Comparison of ENCODE assay signal across 10 cellular contexts in genomic region chrX:154375156-154375504, GRCh38. TPM values are rescaled to one million over a fixed set of nuclear protein-coding genes. Genes with fewer than 3 reads are reported as not detected.
DNase-seq lines count a peak whose midpoint lies in the region; ATAC-seq and TF ChIP-seq lines count a peak whose summit lies in the region.
"Had no signal": no experiment of that assay in that cellular context is flagged by ENCODE, and none has a peak within 500 bp of the region (broad histone marks: within the 10 kb centered on the region; RNA-seq: fewer than 3 reads in every experiment).

No MANE protein-coding gene starts in this region.

- peak overlapping the region; percentile 76 for H2BK5ac ChIP-seq in trophoblast cell (ENCODE audit: low read depth, low read length, poor library complexity)

- H3K4me1 ChIP-seq in CD8-positive, alpha-beta T cell (ENCODE audit: insufficient read depth, low read length): peaks cover 42% of the 10 kb centered on the region
- peaks cover 8% of the 10 kb centered on the region; the same call in 1 of the 2 replicates for H3K4me1 ChIP-seq in MM.1S (ENCODE audit: low read length)
- H3K4me1 ChIP-seq in trophoblast cell (ENCODE audit: control insufficient read depth in 1 of 2, insufficient read depth in 2 of 2, low read length in 2 of 2): peaks cover 14 to 28% of the 10 kb centered on the region in 2 experiments

- no peaks in the 10 kb centered on the region for H4K20me1 ChIP-seq in MM.1S (ENCODE audit: insufficient read depth, low read length)

- H3K36me3 ChIP-seq in CD8-positive, alpha-beta T cell (ENCODE audit: insufficient read depth, low read length): no peaks in the 10 kb centered on the region
- no peaks in the 10 kb centered on the region for H3K36me3 ChIP-seq in MM.1S (replicated peaks; ENCODE audit: insufficient read depth, low read length)
- peaks cover under 1 to 10% of the 10 kb centered on the region in 2 experiments for H3K36me3 ChIP-seq in trophoblast cell (ENCODE audit: control insufficient read depth in 1 of 2, insufficient read depth in 2 of 2, low read length in 2 of 2)

- H3K14ac ChIP-seq in trophoblast cell (ENCODE audit: low read length): peak overlapping the region; percentile 81

- DNase-seq in CD8-positive, alpha-beta T cell: no peak
- no peak for DNase-seq in MM.1S
- no peak for DNase-seq in chondrocyte (ENCODE audit: low spot score)
- no peak for DNase-seq in trophoblast cell
- DNase-seq in COR-L47 (lab: John Stamatoyannopoulos, UW): no peak
- no peak for DNase-seq in NOMO-1 (lab: John Stamatoyannopoulos, UW; ENCODE audit: unreplicated experiment in 2 of 2)
- DNase-seq in DMS79 (lab: John Stamatoyannopoulos, UW): no peak
- DNase-seq: activated CD4-positive, CD25-positive, alpha-beta regulatory T cell; NCI-H1105 had no signal

- H3F3A ChIP-seq in MM.1S (ENCODE audit: insufficient read depth, low read length): peaks cover 4% of the 10 kb centered on the region; the same call in 1 of the 2 replicates

- H3K27me3 ChIP-seq in CD8-positive, alpha-beta T cell (ENCODE audit: insufficient read depth, low read length): no peaks in the 10 kb centered on the region
- no peaks in the 10 kb centered on the region for H3K27me3 ChIP-seq in MM.1S (replicated peaks; ENCODE audit: insufficient read depth, low read length)
- H3K27me3 ChIP-seq in trophoblast cell (ENCODE audit: insufficient read depth, low read length): no peaks in the 10 kb centered on the region

- CTCF ChIA-PET in CD8-positive, alpha-beta T cell (lab: Charles Lee): interaction anchor here (1.6 to 2.5 kb wide), 2 partner anchors 9 to 67 kb away, joined by 4 to 6 read pairs; no protein-coding TSS in a partner anchor

- peak overlapping the region; percentile 41 for H3K27ac Mint-ChIP-seq in CD8-positive, alpha-beta T cell
- H3K27ac Mint-ChIP-seq in chondrocyte (ENCODE audit: unreplicated experiment): peak overlapping the region; percentile 69

- no peak for ATAC-seq in CD8-positive, alpha-beta T cell
- ATAC-seq in HG03097 (IDR thresholded peaks at IDR 0.05; ENCODE audit: low FRiP score, unreplicated experiment): no peak

- no peak for TF ChIP-seq CTCF in CD8-positive, alpha-beta T cell (IDR thresholded peaks at IDR 0.05)
- no peak for TF ChIP-seq CTCF in MM.1S (IDR thresholded peaks at IDR 0.05; ENCODE audit: low read length)
- no peak for TF ChIP-seq CTCF in chondrocyte (IDR thresholded peaks at IDR 0.05)

- peak overlapping the region; percentile 89 for H4K8ac ChIP-seq in trophoblast cell (ENCODE audit: low read depth, low read length)

- H3K4me3 Mint-ChIP-seq in CD8-positive, alpha-beta T cell: peak overlapping the region; percentile 42
- peak overlapping the region; percentile 62 for H3K4me3 Mint-ChIP-seq in chondrocyte (ENCODE audit: unreplicated experiment)

- POLR2A ChIA-PET in CD8-positive, alpha-beta T cell (lab: Charles Lee): no interaction called here

- H3K27ac ChIP-seq in CD8-positive, alpha-beta T cell (ENCODE audit: low read depth, low read length): no peak overlapping the region
- H3K27ac ChIP-seq in MM.1S (ENCODE audit: low read length) (no peak overlapping the region), trophoblast cell (ENCODE audit: low read depth, low read length) (peak overlapping the region; percentile 80)

- intact Hi-C loops in CD8-positive, alpha-beta T cell (cut with DNase I, micrococcal nuclease): loop anchor here in 1 of 2 experiments (5.0 to 10.0 kb wide), 3 partner anchors 280 to 403 kb away; partner anchors contain the start of genes DKC1, HCFC1, MECP2 and TMEM187

- peaks cover 40% of the 10 kb centered on the region for H3K79me1 ChIP-seq in trophoblast cell (ENCODE audit: low read length)

- peak overlapping the region; percentile 77 for H2AK5ac ChIP-seq in trophoblast cell (ENCODE audit: low read length)

- no peak overlapping the region for H3K4me3 ChIP-seq in CD8-positive, alpha-beta T cell (ENCODE audit: low read depth, low read length)
- no peak overlapping the region for H3K4me3 ChIP-seq in MM.1S (ENCODE audit: low read length)
- peak overlapping the region; percentile 37 for H3K4me3 ChIP-seq in trophoblast cell (ENCODE audit: low read depth, low read length)

- H3K4me1 Mint-ChIP-seq in CD8-positive, alpha-beta T cell (ENCODE audit: low read depth): peaks cover 23% of the 10 kb centered on the region
- H3K4me1 Mint-ChIP-seq in chondrocyte (ENCODE audit: low read depth): peaks cover 27% of the 10 kb centered on the region

- H3K9me3 Mint-ChIP-seq in CD8-positive, alpha-beta T cell: no peaks in the 10 kb centered on the region
- no peaks in the 10 kb centered on the region for H3K9me3 Mint-ChIP-seq in chondrocyte (ENCODE audit: low read depth)

- H2AFZ ChIP-seq in MM.1S (ENCODE audit: low read length): no peak overlapping the region
- no peak overlapping the region for H2AFZ ChIP-seq in trophoblast cell (ENCODE audit: insufficient read depth, low read length, poor library complexity)

- H3K27me3 Mint-ChIP-seq in CD8-positive, alpha-beta T cell (ENCODE audit: low read depth): no peaks in the 10 kb centered on the region
- H3K27me3 Mint-ChIP-seq in chondrocyte (ENCODE audit: low read depth): no peaks in the 10 kb centered on the region

- peak overlapping the region; percentile 72 for H2BK12ac ChIP-seq in trophoblast cell (ENCODE audit: low read length)

- no peak overlapping the region for H3K9ac ChIP-seq in MM.1S (ENCODE audit: low read length)
- H3K9ac ChIP-seq in trophoblast cell (ENCODE audit: low read length): peak overlapping the region; percentile 74

- peak overlapping the region; percentile 80 for H3K18ac ChIP-seq in trophoblast cell (ENCODE audit: low read length)

- H3K23ac ChIP-seq in trophoblast cell (ENCODE audit: low read length): no peak overlapping the region

- peak overlapping the region; percentile 84 for H3K4ac ChIP-seq in trophoblast cell (ENCODE audit: low read depth, low read length)

- peak overlapping the region; percentile 82 for H4K12ac ChIP-seq in trophoblast cell (ENCODE audit: low read depth, low read length)

- H3K79me2 ChIP-seq in MM.1S (ENCODE audit: low read length) (peaks cover 16% of the 10 kb centered on the region), trophoblast cell (ENCODE audit: control insufficient read depth, insufficient read depth, low read length, poor library complexity) (peaks cover 41% of the 10 kb centered on the region)

- no peak overlapping the region for H2BK120ac ChIP-seq in trophoblast cell (ENCODE audit: insufficient read depth, low read length, poor library complexity)

- H3K9me3 ChIP-seq in CD8-positive, alpha-beta T cell (ENCODE audit: low read length): no peaks in the 10 kb centered on the region
- H3K9me3 ChIP-seq in MM.1S (replicated peaks; ENCODE audit: insufficient read depth, low read length): no peaks in the 10 kb centered on the region
- no peaks in the 10 kb centered on the region for H3K9me3 ChIP-seq in trophoblast cell (ENCODE audit: insufficient read depth, low read depth, low read length)

- no CpG with 5 or more reads among the region's 10 CpGs for WGBS in trophoblast cell (ENCODE audit: extremely low coverage, insufficient coverage, insufficient read length)

- H3K36me3 Mint-ChIP-seq in CD8-positive, alpha-beta T cell: peaks cover 8% of the 10 kb centered on the region
- H3K36me3 Mint-ChIP-seq in chondrocyte (ENCODE audit: low read depth): peaks cover 2% of the 10 kb centered on the region

- peak overlapping the region; percentile 18; the same call in 1 of the 2 replicates for H3K4me2 ChIP-seq in MM.1S (ENCODE audit: low read depth, low read length)
- H3K4me2 ChIP-seq in trophoblast cell (ENCODE audit: low read length): peak overlapping the region; percentile 27

- peak overlapping the region; percentile 90 for H4K91ac ChIP-seq in trophoblast cell (ENCODE audit: low read depth, low read length)

- no peaks in the 10 kb centered on the region for H3K9me2 ChIP-seq in MM.1S (replicated peaks; ENCODE audit: insufficient read depth, low read length)

RNA-seq across cellular contexts. Expression of gene FLNA, which starts 0.7 kb away (rescaled TPM):
- total RNA-seq in CD8-positive, alpha-beta T cell: 1,000 to 10,000 TPM; 1,274 to 1,333 TPM
- total RNA-seq in chondrocyte: 1,923 to 4,327 TPM (median 4,325 TPM) in 3 replicates
- 739 and 796 TPM in 2 replicates for polyA plus RNA-seq in trophoblast cell (2013)

RNA-seq across cellular contexts. Expression of gene EMD, which starts 4.0 kb away (rescaled TPM):
- total RNA-seq in CD8-positive, alpha-beta T cell: 100 to 1,000 TPM; 176 TPM
- 66.3 to 81.7 TPM (median 81.1 TPM) in 3 replicates for total RNA-seq in chondrocyte
- polyA plus RNA-seq in trophoblast cell (2013): 70.7 and 72.7 TPM in 2 replicates

RNA-seq across cellular contexts. Expression of gene RPL10, which starts 23.0 kb away (rescaled TPM):
- 1,000 to 10,000 TPM; 6,105 to 6,263 TPM for total RNA-seq in CD8-positive, alpha-beta T cell
- 1,847 to 2,160 TPM (median 2,120 TPM) in 3 replicates for total RNA-seq in chondrocyte
- 2,879 and 2,940 TPM in 2 replicates for polyA plus RNA-seq in trophoblast cell (2013)

RNA-seq across cellular contexts. Expression of gene DNASE1L1, which starts 33.9 kb away (rescaled TPM):
- 10 to 100 TPM; 19.3 to 19.7 TPM for total RNA-seq in CD8-positive, alpha-beta T cell
- 39.4 to 44.5 TPM (median 40.8 TPM) in 3 replicates for total RNA-seq in chondrocyte
- 19.1 and 20.0 TPM in 2 replicates for polyA plus RNA-seq in trophoblast cell (2013)

RNA-seq across cellular contexts. Expression of gene TAFAZZIN, which starts 36.2 kb away (rescaled TPM):
- total RNA-seq in CD8-positive, alpha-beta T cell: 10 to 100 TPM; 48.9 to 52.3 TPM
- 33.4 to 39.1 TPM (median 38.7 TPM) in 3 replicates for total RNA-seq in chondrocyte
- 14.4 and 14.7 TPM in 2 replicates for polyA plus RNA-seq in trophoblast cell (2013)
